In the genomic region with DNA sequence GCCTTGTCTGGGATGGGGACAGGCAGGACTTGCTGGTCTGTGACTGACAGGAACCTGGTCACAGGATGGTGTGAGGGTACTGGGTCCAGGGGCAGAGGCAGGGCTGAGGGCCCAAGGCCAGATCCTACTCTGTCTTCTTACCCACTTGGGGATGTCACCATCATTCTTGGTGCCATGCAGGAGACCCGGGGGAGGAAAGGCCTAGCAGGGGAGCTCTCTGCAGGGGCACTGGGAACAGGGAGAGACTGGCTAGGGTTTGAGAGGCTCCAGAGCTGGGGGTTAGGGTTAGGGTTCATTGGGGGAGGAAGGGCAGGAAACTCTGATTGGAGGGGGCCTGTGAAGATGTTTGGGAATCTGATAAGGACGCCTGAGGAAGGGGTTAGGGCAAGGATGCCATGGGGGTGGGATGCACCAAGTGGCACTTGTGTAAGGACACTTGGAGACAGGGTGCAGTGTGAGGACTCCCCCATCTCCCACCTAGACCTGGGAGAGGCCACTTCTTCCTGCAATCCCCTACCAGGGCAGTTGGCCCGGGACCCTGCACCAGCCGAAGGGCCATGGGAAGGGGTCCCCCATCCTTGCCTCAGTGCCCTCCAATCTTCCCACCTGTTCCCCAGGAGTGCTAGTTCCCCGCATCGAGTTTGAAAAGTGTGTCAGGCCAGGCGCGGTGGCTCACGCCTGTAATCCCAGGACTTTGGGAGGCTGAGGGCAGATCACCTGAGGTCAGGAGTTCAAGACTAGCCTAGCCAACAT, we compare ENCODE assay signal across 21 cellular contexts. TPM values are rescaled to one million over a fixed set of nuclear protein-coding genes. Genes with fewer than 3 reads are reported as not detected.
"Had no signal": no experiment of that assay in that cellular context is flagged by ENCODE, and none has a peak within 500 bp of the region (broad histone marks: within the 10 kb centered on the region; RNA-seq: fewer than 3 reads in every experiment).

No MANE protein-coding gene starts in this region.

- H3K4me3 Mint-ChIP-seq: endodermal cell had no signal

- H3K27ac Mint-ChIP-seq: endodermal cell, memory B cell, nephron had no signal

- DNase-seq: activated CD4-positive, CD25-positive, alpha-beta regulatory T cell treated with anti-CD3 and anti-CD28 coated beads, Interleukin-2, amount 50 U/mL, for 72 hours; activated T-cell treated with anti-CD3 and anti-CD28 coated beads, Interleukin-2, amount 50 U/mL, for 1 hour; amygdala; cortex of kidney; endodermal cell; heart right ventricle; left cardiac atrium; occipital lobe; stimulated activated CD4-positive, alpha-beta T cell treated with anti-CD3 and anti-CD28 coated beads, Interleukin-2, amount 100 ng/mL, for 48 hours; stimulated activated CD8-positive, alpha-beta memory T cell treated with anti-CD3 and anti-CD28 coated beads, Interleukin-4, amount 100 ng/mL, for 48 hours; stimulated activated naive CD4-positive, alpha-beta T cell; upper lobe of left lung had no signal

- H3K4me3 ChIP-seq: cardiac muscle cell, heart right ventricle, upper lobe of left lung had no signal

- H3K9me3 ChIP-seq: heart right ventricle, upper lobe of left lung had no signal

- H3K27ac ChIP-seq: cardiac muscle cell, epithelial cell of prostate, heart right ventricle, upper lobe of left lung, VCaP had no signal

- H3K9me3 Mint-ChIP-seq: nephron had no signal

- H3K36me3 ChIP-seq: cardiac muscle cell, upper lobe of left lung had no signal

RNA-seq across cellular contexts. Expression of a gene that starts 6.9 kb away (rescaled TPM):
- total RNA-seq: fibroblast of villous mesenchyme, liver had no signal

RNA-seq across cellular contexts. Expression of a gene that starts 21.0 kb away (rescaled TPM):
- total RNA-seq: cerebellum; occipital lobe; T-helper 2 cell treated with Interferon-gamma antibody and Interleukin-4, amounts not matched to agents 100 ng/mL and 5 ng/mL, for 36 hours had no signal

RNA-seq across cellular contexts. Expression of a gene that starts 47.4 kb away (rescaled TPM):
- total RNA-seq: cerebellum, occipital lobe had no signal
